Comparison of ENCODE assay signal across 1 cellular context in the genomic region with DNA sequence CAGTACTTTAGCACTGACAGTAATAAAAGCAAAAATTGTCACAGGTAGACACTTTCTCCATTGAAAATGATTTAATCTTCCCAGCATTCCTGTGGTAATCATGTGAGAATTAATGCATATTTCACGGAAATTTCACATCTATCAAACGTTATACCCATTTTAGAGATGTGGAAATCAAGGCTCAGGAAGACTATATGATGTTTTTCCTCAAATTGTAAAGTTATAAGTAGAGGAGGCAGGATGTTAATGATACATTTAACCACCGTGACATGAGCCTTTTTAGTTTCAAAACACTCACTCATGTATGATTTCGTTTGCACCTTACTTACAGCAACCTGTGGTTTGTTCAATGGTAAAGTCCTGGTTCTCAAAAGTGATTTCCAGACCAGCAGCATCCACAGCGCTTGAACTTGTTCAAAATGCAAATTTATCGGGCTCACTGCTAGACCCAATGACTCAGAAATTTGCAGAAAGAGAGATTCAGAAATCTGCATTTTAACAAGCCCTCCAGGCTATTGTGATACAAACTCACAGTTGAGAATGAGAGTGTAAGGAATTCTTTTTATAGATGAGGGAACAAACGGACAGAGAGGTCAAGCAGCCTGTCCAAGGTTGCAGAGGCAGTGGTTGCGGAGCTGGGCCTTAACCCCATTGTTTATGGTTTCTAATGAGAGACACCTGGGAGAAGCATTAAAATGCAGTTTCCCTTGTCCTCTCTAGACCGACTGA.
TF ChIP-seq lines count a peak whose summit lies in the region.

No MANE protein-coding gene starts in this region.

TF ChIP-seq in H1, 55 proteins besides CTCF, POLR2A, EP300 and RAD21 (continued from another document):
- TF ChIP-seq ATF2 (IDR thresholded peaks at IDR 0.05; ENCODE audit: low read length), result no peak
